1 cellular context compared by ENCODE assay signal in the genomic region with DNA sequence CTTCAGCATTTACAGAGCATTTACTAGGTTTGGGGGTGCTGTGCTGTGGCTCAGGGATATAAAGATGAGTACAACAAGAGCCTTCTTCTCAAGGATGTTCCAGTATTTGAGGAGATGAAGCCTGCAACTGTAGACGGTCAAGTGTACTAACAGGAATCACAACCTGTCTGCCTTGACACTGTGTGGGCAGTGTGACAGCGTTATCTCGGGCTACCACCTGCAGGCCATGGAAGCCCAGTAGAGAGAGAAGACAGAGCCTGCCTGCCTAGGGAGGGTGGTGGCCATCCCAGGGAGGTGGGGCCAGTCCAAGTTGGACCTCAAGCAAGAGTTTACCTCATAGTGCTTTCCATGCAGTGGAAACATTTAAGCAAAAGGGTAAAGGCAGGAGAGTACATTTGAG.
TF ChIP-seq lines count a peak whose summit lies in the region.

No MANE protein-coding gene starts in this region.

TF ChIP-seq in K562, 482 proteins besides CTCF, POLR2A, EP300 and RAD21 (continued from another document and continues in another):
- TF ChIP-seq, protein P1, sequence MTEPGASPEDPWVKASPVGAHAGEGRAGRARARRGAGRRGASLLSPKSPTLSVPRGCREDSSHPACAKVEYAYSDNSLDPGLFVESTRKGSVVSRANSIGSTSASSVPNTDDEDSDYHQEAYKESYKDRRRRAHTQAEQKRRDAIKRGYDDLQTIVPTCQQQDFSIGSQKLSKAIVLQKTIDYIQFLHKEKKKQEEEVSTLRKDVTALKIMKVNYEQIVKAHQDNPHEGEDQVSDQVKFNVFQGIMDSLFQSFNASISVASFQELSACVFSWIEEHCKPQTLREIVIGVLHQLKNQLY (CRISPR knock-in tag; conservative IDR thresholded peaks at IDR 0.05): no peak
- TF ChIP-seq CREB1 (IDR thresholded peaks at IDR 0.05): 0 out of 2 replicates have a peak, but pooled peaks have one; percentile 10
- no peak for TF ChIP-seq CREB1 (CRISPR knock-in tag; IDR thresholded peaks at IDR 0.05)
- TF ChIP-seq, protein P2, sequence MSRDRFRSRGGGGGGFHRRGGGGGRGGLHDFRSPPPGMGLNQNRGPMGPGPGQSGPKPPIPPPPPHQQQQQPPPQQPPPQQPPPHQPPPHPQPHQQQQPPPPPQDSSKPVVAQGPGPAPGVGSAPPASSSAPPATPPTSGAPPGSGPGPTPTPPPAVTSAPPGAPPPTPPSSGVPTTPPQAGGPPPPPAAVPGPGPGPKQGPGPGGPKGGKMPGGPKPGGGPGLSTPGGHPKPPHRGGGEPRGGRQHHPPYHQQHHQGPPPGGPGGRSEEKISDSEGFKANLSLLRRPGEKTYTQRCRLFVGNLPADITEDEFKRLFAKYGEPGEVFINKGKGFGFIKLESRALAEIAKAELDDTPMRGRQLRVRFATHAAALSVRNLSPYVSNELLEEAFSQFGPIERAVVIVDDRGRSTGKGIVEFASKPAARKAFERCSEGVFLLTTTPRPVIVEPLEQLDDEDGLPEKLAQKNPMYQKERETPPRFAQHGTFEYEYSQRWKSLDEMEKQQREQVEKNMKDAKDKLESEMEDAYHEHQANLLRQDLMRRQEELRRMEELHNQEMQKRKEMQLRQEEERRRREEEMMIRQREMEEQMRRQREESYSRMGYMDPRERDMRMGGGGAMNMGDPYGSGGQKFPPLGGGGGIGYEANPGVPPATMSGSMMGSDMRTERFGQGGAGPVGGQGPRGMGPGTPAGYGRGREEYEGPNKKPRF (IDR thresholded peaks at IDR 0.05; ENCODE audit: low read depth, low read length): no peak
- no peak for TF ChIP-seq SAFB2 (IDR thresholded peaks at IDR 0.05; ENCODE audit: borderline replicate concordance, low read depth, low read length, severe bottlenecking)
- TF ChIP-seq, protein P3, sequence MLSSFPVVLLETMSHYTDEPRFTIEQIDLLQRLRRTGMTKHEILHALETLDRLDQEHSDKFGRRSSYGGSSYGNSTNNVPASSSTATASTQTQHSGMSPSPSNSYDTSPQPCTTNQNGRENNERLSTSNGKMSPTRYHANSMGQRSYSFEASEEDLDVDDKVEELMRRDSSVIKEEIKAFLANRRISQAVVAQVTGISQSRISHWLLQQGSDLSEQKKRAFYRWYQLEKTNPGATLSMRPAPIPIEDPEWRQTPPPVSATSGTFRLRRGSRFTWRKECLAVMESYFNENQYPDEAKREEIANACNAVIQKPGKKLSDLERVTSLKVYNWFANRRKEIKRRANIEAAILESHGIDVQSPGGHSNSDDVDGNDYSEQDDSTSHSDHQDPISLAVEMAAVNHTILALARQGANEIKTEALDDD (IDR thresholded peaks at IDR 0.05): no peak
- no peak for TF ChIP-seq RFX1 (IDR thresholded peaks at IDR 0.05)
- TF ChIP-seq ZNF764 (CRISPR knock-in tag; IDR thresholded peaks at IDR 0.05; ENCODE audit: low read depth): no peak
- no peak for TF ChIP-seq RBM25 (IDR thresholded peaks at IDR 0.05; ENCODE audit: low read depth, low read length, severe bottlenecking)
- TF ChIP-seq L3MBTL2 (IDR thresholded peaks at IDR 0.05): no peak
- TF ChIP-seq, protein P4, sequence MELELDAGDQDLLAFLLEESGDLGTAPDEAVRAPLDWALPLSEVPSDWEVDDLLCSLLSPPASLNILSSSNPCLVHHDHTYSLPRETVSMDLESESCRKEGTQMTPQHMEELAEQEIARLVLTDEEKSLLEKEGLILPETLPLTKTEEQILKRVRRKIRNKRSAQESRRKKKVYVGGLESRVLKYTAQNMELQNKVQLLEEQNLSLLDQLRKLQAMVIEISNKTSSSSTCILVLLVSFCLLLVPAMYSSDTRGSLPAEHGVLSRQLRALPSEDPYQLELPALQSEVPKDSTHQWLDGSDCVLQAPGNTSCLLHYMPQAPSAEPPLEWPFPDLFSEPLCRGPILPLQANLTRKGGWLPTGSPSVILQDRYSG (tag; conservative IDR thresholded peaks at IDR 0.05; ENCODE audit: low read depth): no peak
- peak; percentile 89 for TF ChIP-seq ARID1B (IDR thresholded peaks at IDR 0.05)
- no peak for TF ChIP-seq GTF2F1 (IDR thresholded peaks at IDR 0.05; ENCODE audit: low read depth, low read length)
- no peak for TF ChIP-seq CCAR2 (IDR thresholded peaks at IDR 0.05; ENCODE audit: low read depth, low read length)
- no peak for TF ChIP-seq ZNF785 (CRISPR knock-in tag; IDR thresholded peaks at IDR 0.05)
- no peak for TF ChIP-seq PYGO2 (tag; IDR thresholded peaks at IDR 0.05)
- no peak for TF ChIP-seq ATF1 (CRISPR knock-in tag; IDR thresholded peaks at IDR 0.05)
- no peak for TF ChIP-seq ATF1 (tag; IDR thresholded peaks at IDR 0.05)
- no peak for TF ChIP-seq SRSF9 (IDR thresholded peaks at IDR 0.05; ENCODE audit: borderline replicate concordance, low read depth, low read length)
- TF ChIP-seq, protein P5, sequence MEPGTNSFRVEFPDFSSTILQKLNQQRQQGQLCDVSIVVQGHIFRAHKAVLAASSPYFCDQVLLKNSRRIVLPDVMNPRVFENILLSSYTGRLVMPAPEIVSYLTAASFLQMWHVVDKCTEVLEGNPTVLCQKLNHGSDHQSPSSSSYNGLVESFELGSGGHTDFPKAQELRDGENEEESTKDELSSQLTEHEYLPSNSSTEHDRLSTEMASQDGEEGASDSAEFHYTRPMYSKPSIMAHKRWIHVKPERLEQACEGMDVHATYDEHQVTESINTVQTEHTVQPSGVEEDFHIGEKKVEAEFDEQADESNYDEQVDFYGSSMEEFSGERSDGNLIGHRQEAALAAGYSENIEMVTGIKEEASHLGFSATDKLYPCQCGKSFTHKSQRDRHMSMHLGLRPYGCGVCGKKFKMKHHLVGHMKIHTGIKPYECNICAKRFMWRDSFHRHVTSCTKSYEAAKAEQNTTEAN (CRISPR knock-in tag; IDR thresholded peaks at IDR 0.05): no peak
- TF ChIP-seq, protein P6, sequence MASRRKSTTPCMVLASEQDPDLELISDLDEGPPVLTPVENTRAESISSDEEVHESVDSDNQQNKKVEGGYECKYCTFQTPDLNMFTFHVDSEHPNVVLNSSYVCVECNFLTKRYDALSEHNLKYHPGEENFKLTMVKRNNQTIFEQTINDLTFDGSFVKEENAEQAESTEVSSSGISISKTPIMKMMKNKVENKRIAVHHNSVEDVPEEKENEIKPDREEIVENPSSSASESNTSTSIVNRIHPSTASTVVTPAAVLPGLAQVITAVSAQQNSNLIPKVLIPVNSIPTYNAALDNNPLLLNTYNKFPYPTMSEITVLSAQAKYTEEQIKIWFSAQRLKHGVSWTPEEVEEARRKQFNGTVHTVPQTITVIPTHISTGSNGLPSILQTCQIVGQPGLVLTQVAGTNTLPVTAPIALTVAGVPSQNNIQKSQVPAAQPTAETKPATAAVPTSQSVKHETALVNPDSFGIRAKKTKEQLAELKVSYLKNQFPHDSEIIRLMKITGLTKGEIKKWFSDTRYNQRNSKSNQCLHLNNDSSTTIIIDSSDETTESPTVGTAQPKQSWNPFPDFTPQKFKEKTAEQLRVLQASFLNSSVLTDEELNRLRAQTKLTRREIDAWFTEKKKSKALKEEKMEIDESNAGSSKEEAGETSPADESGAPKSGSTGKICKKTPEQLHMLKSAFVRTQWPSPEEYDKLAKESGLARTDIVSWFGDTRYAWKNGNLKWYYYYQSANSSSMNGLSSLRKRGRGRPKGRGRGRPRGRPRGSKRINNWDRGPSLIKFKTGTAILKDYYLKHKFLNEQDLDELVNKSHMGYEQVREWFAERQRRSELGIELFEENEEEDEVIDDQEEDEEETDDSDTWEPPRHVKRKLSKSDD (conservative IDR thresholded peaks at IDR 0.05; ENCODE audit: low read length): no peak
- TF ChIP-seq, protein P7, sequence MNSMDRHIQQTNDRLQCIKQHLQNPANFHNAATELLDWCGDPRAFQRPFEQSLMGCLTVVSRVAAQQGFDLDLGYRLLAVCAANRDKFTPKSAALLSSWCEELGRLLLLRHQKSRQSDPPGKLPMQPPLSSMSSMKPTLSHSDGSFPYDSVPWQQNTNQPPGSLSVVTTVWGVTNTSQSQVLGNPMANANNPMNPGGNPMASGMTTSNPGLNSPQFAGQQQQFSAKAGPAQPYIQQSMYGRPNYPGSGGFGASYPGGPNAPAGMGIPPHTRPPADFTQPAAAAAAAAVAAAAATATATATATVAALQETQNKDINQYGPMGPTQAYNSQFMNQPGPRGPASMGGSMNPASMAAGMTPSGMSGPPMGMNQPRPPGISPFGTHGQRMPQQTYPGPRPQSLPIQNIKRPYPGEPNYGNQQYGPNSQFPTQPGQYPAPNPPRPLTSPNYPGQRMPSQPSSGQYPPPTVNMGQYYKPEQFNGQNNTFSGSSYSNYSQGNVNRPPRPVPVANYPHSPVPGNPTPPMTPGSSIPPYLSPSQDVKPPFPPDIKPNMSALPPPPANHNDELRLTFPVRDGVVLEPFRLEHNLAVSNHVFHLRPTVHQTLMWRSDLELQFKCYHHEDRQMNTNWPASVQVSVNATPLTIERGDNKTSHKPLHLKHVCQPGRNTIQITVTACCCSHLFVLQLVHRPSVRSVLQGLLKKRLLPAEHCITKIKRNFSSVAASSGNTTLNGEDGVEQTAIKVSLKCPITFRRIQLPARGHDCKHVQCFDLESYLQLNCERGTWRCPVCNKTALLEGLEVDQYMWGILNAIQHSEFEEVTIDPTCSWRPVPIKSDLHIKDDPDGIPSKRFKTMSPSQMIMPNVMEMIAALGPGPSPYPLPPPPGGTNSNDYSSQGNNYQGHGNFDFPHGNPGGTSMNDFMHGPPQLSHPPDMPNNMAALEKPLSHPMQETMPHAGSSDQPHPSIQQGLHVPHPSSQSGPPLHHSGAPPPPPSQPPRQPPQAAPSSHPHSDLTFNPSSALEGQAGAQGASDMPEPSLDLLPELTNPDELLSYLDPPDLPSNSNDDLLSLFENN (IDR thresholded peaks at IDR 0.05; ENCODE audit: low read depth in 2 of 2, low read length in 2 of 2): peak in 1 of 2 experiments; percentile 57; a peak in 1 of 4 replicates
- peak; percentile 60; the same call in 1 of the 2 replicates for TF ChIP-seq POLR2AphosphoS5 (IDR thresholded peaks at IDR 0.05; ENCODE audit: control insufficient read depth, insufficient read depth, low read depth, low read length)
- 0 out of 2 replicates have a peak, but pooled peaks have one; percentile 37 for TF ChIP-seq ARID2 (IDR thresholded peaks at IDR 0.05)
- peak in 1 of 2 experiments; percentile 69; a peak in 1 of 4 replicates for TF ChIP-seq HDAC1 (IDR thresholded peaks at IDR 0.05)
- TF ChIP-seq HCFC1 (IDR thresholded peaks at IDR 0.05; ENCODE audit: low read depth, low read length): no peak
- TF ChIP-seq, protein P8, sequence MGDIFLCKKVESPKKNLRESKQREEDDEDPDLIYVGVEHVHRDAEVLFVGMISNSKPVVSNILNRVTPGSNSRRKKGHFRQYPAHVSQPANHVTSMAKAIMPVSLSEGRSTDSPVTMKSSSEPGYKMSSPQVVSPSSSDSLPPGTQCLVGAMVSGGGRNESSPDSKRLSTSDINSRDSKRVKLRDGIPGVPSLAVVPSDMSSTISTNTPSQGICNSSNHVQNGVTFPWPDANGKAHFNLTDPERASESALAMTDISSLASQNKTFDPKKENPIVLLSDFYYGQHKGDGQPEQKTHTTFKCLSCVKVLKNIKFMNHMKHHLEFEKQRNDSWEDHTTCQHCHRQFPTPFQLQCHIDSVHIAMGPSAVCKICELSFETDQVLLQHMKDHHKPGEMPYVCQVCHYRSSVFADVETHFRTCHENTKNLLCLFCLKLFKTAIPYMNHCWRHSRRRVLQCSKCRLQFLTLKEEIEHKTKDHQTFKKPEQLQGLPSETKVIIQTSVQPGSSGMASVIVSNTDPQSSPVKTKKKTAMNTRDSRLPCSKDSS (IDR thresholded peaks at IDR 0.05; ENCODE audit: low read depth, partially characterized antibody): no peak
- no peak for TF ChIP-seq MTF1 (CRISPR knock-in tag; IDR thresholded peaks at IDR 0.05; ENCODE audit: borderline replicate concordance)
- TF ChIP-seq EWSR1 (IDR thresholded peaks at IDR 0.05; ENCODE audit: borderline replicate concordance, low read depth, partially characterized antibody): no peak
- TF ChIP-seq ATF7 (IDR thresholded peaks at IDR 0.05): no peak
- TF ChIP-seq, protein P9, sequence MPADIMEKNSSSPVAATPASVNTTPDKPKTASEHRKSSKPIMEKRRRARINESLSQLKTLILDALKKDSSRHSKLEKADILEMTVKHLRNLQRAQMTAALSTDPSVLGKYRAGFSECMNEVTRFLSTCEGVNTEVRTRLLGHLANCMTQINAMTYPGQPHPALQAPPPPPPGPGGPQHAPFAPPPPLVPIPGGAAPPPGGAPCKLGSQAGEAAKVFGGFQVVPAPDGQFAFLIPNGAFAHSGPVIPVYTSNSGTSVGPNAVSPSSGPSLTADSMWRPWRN (IDR thresholded peaks at IDR 0.05; ENCODE audit: low read depth): no peak
- TF ChIP-seq LEF1 (IDR thresholded peaks at IDR 0.05): 0 out of 2 replicates have a peak, but pooled peaks have one; percentile 20
- peak; percentile 89 for TF ChIP-seq TAL1 (IDR thresholded peaks at IDR 0.05)
- TF ChIP-seq ZKSCAN3 (CRISPR knock-in tag; IDR thresholded peaks at IDR 0.05): no peak
- no peak for TF ChIP-seq ZNF165 (CRISPR knock-in tag; IDR thresholded peaks at IDR 0.05; ENCODE audit: borderline replicate concordance)
- no peak for TF ChIP-seq RUNX1 (IDR thresholded peaks at IDR 0.05; ENCODE audit: low read depth)
- no peak for TF ChIP-seq NR3C1 (CRISPR knock-in tag; IDR thresholded peaks at IDR 0.05)
- no peak for TF ChIP-seq MBD2 (IDR thresholded peaks at IDR 0.05; ENCODE audit: borderline replicate concordance, low read depth)
- TF ChIP-seq ELF1 (tag; IDR thresholded peaks at IDR 0.05): no peak
- TF ChIP-seq, protein P10, sequence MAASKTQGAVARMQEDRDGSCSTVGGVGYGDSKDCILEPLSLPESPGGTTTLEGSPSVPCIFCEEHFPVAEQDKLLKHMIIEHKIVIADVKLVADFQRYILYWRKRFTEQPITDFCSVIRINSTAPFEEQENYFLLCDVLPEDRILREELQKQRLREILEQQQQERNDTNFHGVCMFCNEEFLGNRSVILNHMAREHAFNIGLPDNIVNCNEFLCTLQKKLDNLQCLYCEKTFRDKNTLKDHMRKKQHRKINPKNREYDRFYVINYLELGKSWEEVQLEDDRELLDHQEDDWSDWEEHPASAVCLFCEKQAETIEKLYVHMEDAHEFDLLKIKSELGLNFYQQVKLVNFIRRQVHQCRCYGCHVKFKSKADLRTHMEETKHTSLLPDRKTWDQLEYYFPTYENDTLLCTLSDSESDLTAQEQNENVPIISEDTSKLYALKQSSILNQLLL (CRISPR knock-in tag; IDR thresholded peaks at IDR 0.05; ENCODE audit: borderline replicate concordance): no peak
- peak; percentile 30; the same call in 1 of the 2 replicates for TF ChIP-seq PML (IDR thresholded peaks at IDR 0.05; ENCODE audit: low read length)
- no peak for TF ChIP-seq ZBTB17 (CRISPR knock-in tag; IDR thresholded peaks at IDR 0.05)
- TF ChIP-seq ZNF551 (CRISPR knock-in tag; IDR thresholded peaks at IDR 0.05): no peak
- peak; percentile 90 for TF ChIP-seq TCF3 (CRISPR knock-in tag; IDR thresholded peaks at IDR 0.05)
